In the genomic region with DNA sequence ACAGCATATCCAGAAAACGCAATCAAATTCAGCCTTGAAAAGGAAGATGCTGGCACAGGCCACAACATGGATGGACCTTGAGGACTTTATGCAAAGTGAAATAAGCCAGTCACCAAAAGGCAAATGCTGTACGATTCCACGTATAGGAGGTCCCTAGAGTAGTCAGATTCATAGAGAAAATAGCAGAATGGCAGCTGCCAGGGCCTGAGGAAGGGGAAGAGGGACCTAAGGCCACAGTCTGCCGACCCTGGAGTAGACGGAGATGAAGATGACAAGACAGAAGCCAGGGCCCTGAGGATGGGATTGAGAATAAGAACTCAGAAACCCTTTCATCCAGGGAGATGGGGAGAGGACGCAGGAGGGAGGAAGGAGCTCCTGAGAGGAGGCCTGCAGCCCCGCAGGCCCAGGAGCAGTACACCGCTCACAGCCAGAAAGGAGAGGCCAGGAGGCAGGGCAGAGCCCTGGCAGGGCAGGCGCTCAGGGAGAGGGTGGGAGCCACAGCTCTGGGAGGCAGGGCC, we compare ENCODE assay signal across 1 cellular context.
TF ChIP-seq lines count a peak whose summit lies in the region.

No MANE protein-coding gene starts in this region.

TF ChIP-seq in GM23338, 12 proteins besides CTCF, POLR2A, EP300 and RAD21 (continued from another document):
- TF ChIP-seq, protein P1, sequence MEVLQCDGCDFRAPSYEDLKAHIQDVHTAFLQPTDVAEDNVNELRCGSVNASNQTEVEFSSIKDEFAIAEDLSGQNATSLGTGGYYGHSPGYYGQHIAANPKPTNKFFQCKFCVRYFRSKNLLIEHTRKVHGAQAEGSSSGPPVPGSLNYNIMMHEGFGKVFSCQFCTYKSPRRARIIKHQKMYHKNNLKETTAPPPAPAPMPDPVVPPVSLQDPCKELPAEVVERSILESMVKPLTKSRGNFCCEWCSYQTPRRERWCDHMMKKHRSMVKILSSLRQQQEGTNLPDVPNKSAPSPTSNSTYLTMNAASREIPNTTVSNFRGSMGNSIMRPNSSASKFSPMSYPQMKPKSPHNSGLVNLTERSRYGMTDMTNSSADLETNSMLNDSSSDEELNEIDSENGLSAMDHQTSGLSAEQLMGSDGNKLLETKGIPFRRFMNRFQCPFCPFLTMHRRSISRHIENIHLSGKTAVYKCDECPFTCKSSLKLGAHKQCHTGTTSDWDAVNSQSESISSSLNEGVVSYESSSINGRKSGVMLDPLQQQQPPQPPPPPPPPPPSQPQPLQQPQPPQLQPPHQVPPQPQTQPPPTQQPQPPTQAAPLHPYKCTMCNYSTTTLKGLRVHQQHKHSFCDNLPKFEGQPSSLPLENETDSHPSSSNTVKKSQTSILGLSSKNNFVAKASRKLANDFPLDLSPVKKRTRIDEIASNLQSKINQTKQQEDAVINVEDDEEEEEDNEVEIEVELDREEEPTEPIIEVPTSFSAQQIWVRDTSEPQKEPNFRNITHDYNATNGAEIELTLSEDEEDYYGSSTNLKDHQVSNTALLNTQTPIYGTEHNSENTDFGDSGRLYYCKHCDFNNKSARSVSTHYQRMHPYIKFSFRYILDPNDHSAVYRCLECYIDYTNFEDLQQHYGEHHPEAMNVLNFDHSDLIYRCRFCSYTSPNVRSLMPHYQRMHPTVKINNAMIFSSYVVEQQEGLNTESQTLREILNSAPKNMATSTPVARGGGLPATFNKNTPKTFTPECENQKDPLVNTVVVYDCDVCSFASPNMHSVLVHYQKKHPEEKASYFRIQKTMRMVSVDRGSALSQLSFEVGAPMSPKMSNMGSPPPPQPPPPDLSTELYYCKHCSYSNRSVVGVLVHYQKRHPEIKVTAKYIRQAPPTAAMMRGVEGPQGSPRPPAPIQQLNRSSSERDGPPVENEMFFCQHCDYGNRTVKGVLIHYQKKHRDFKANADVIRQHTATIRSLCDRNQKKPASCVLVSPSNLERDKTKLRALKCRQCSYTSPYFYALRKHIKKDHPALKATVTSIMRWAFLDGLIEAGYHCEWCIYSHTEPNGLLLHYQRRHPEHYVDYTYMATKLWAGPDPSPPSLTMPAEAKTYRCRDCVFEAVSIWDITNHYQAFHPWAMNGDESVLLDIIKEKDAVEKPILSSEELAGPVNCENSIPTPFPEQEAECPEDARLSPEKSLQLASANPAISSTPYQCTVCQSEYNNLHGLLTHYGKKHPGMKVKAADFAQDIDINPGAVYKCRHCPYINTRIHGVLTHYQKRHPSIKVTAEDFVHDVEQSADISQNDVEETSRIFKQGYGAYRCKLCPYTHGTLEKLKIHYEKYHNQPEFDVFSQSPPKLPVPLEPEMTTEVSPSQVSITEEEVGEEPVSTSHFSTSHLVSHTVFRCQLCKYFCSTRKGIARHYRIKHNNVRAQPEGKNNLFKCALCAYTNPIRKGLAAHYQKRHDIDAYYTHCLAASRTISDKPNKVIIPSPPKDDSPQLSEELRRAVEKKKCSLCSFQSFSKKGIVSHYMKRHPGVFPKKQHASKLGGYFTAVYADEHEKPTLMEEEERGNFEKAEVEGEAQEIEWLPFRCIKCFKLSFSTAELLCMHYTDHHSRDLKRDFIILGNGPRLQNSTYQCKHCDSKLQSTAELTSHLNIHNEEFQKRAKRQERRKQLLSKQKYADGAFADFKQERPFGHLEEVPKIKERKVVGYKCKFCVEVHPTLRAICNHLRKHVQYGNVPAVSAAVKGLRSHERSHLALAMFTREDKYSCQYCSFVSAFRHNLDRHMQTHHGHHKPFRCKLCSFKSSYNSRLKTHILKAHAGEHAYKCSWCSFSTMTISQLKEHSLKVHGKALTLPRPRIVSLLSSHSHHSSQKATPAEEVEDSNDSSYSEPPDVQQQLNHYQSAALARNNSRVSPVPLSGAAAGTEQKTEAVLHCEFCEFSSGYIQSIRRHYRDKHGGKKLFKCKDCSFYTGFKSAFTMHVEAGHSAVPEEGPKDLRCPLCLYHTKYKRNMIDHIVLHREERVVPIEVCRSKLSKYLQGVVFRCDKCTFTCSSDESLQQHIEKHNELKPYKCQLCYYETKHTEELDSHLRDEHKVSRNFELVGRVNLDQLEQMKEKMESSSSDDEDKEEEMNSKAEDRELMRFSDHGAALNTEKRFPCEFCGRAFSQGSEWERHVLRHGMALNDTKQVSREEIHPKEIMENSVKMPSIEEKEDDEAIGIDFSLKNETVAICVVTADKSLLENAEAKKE (CRISPR knock-in tag; IDR thresholded peaks at IDR 0.05) = no peak
- TF ChIP-seq STAT1 (IDR thresholded peaks at IDR 0.05; ENCODE audit: unreplicated experiment) = no peak
- TF ChIP-seq POLR2AphosphoS5 (IDR thresholded peaks at IDR 0.05; ENCODE audit: low read depth) = no peak
- no peak for TF ChIP-seq NANOG (IDR thresholded peaks at IDR 0.05; ENCODE audit: borderline replicate concordance)
